8 cellular contexts compared by ENCODE assay signal in the genomic region with DNA sequence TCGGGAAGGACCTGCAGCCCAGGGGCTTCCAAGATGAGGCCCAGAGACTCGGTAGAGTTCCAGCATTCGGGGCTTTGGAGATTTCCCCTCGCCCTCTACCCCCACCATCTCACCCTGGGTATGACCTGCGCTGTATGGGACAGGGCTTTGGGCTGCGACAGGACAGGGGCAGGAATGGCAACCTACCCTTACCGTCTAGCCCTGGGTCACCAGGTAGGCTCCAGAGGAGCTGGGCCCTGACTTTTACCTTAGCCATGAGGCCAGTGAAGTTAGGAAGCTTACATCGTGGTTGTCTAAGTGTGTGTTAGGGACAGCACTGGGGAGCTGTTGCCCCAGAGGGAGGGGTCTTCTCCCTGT. TPM values are rescaled to one million over a fixed set of nuclear protein-coding genes. Genes with fewer than 3 reads are reported as not detected.
DNase-seq lines count a peak whose midpoint lies in the region; ATAC-seq and TF ChIP-seq lines count a peak whose summit lies in the region.

No MANE protein-coding gene starts in this region.

- intact Hi-C loops in psoas muscle (cut with DNase I): no loop called here

- no peak for TF ChIP-seq CTCF in GM06990 (IDR thresholded peaks at IDR 0.05; ENCODE audit: insufficient read depth, low read length, poor library complexity, severe bottlenecking)
- TF ChIP-seq CTCF in foreskin fibroblast (IDR thresholded peaks at IDR 0.05; ENCODE audit: low read depth, low read length): no peak
- TF ChIP-seq CTCF in psoas muscle (IDR thresholded peaks at IDR 0.05): no peak

- no peaks in the 10 kb centered on the region for H3K9me3 ChIP-seq in SK-N-MC (ENCODE audit: low read depth, low read length)
- no peaks in the 10 kb centered on the region for H3K9me3 ChIP-seq in psoas muscle

- peak in 3 of 4 donors; percentile 4 to 15 (median 8) for ATAC-seq in psoas muscle
- ATAC-seq in GM19351 (IDR thresholded peaks at IDR 0.05; ENCODE audit: unreplicated experiment): no peak
- ATAC-seq in GM21717 (IDR thresholded peaks at IDR 0.05; ENCODE audit: unreplicated experiment): no peak
- no peak for ATAC-seq in HG03025 (IDR thresholded peaks at IDR 0.05; ENCODE audit: low FRiP score, unreplicated experiment)

- no peak overlapping the region for H3K27ac ChIP-seq in SK-N-MC
- H3K27ac ChIP-seq in psoas muscle: peak overlapping the region; percentile 61

- H3K4me3 ChIP-seq in GM06990 (replicated peaks; ENCODE audit: low read depth, low read length): peak overlapping the region; percentile 76
- peak overlapping the region; percentile 70 for H3K4me3 ChIP-seq in SK-N-MC
- peak overlapping the region; percentile 49 to 67 for H3K4me3 ChIP-seq in foreskin fibroblast (ENCODE audit: low read depth in 1 of 2, low read length in 2 of 2)
- H3K4me3 ChIP-seq in psoas muscle: peak overlapping the region; percentile 70

- DNase-seq in GM06990 (ENCODE audit: extremely low read depth, insufficient read length) (no peak), SK-N-MC (ENCODE audit: low read depth, low spot score) (no peak), foreskin fibroblast (no peak), psoas muscle (no peak), MV-4-11 (lab: John Stamatoyannopoulos, UW) (no peak)

- peaks cover 14% of the 10 kb centered on the region for H3K36me3 ChIP-seq in GM06990 (ENCODE audit: control insufficient read depth, insufficient read depth, low read length)
- H3K36me3 ChIP-seq in SK-N-MC (ENCODE audit: insufficient read depth, low read length): no peaks in the 10 kb centered on the region
- H3K36me3 ChIP-seq in psoas muscle (ENCODE audit: insufficient read depth in 1 of 2, low read depth in 1 of 2): peaks cover 0 to 33% of the 10 kb centered on the region in 2 donors

- H3K4me1 ChIP-seq in psoas muscle: peaks cover 18% of the 10 kb centered on the region

- peak overlapping the region; percentile 37 for H3K9ac ChIP-seq in SK-N-MC (ENCODE audit: insufficient read length)

- no peaks in the 10 kb centered on the region for H3K27me3 ChIP-seq in GM06990 (replicated peaks; ENCODE audit: control insufficient read depth, insufficient read depth, low read length)
- H3K27me3 ChIP-seq in psoas muscle (ENCODE audit: insufficient read depth in 3 of 3, low read length in 2 of 3): no peaks in the 10 kb centered on the region

- 28 to 33% (median 30%) methylated on average over 8 of the region's 8 CpGs for WGBS in psoas muscle, 3 donors

RNA-seq across cellular contexts. Expression of a gene that starts 0.7 kb away (rescaled TPM):
- total RNA-seq in psoas muscle: 1 to 10 TPM; 2.1 to 7.5 (median 3.9) TPM
- polyA plus RNA-seq in psoas muscle: 1 to 10 TPM; 2.5 to 3.3 (median 2.6) TPM

RNA-seq across cellular contexts. Expression of a gene that starts 7.3 kb away (rescaled TPM):
- 100 to 1,000 TPM in 3 of 4 donors, 10 to 100 TPM in 1; 74.9 to 224 (median 138) TPM for total RNA-seq in psoas muscle
- 100 to 1,000 TPM in 1 of 3 donors, 10 to 100 TPM in 2; 19.6 to 160 (median 74.6) TPM for polyA plus RNA-seq in psoas muscle

RNA-seq across cellular contexts. Expression of a gene that starts 20.8 kb away (rescaled TPM):
- under 1 TPM in 3 of 4 donors, not detected in 1; 0.34 to 0.55 (median 0.41) TPM for total RNA-seq in psoas muscle
- under 1 TPM; 0.04 to 0.14 (median 0.08) TPM for polyA plus RNA-seq in psoas muscle

RNA-seq across cellular contexts. Expression of a gene that starts 32.2 kb away (rescaled TPM):
- total RNA-seq in psoas muscle: 10 to 100 TPM; 62.1 to 93.1 (median 85.5) TPM
- polyA plus RNA-seq in psoas muscle: 10 to 100 TPM; 46.1 to 96.7 (median 53.4) TPM

RNA-seq across cellular contexts. Expression of a gene that starts 41.4 kb away (rescaled TPM):
- 1 to 10 TPM; 3.0 to 7.2 (median 5.7) TPM for total RNA-seq in psoas muscle
- 10 to 100 TPM in 1 of 3 donors, 1 to 10 TPM in 2; 3.1 to 16.5 (median 4.2) TPM for polyA plus RNA-seq in psoas muscle

Comparison
In these comparisons a context has a peak if more than half of its experiments do, and no peak if none do; other contexts are left out.
1. ATAC-seq: peak in psoas muscle (3 of 4); none in GM19351 (single experiment), GM21717 (single experiment) and HG03025 (single experiment).
2. Peak in every context shown above with its lines, with median percentiles within 50 percentile points of each other: H3K4me3 ChIP-seq.